In the genomic region with DNA sequence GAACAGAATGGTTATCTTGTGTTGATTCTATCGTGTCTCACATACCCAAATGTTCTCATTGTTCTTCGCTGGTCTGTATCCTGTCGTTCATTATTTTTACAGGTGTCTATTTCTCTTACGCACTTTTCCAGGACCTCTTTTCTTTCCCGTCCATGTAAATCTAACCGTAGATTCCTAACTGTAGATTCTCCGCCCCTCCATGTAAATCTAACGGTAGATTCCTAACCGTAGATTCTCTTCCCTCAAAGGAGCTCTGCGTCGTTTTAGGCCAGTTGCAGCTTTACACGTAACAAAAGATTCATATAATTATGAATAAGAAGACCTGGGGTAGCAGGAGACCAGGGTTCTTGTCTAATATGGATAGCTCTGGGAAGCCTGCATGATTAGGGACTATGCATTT, we compare ENCODE assay signal across 1 cellular context.
A peak's percentile ranks its signal among the peaks of the same experiment; 100 is the strongest.
TF ChIP-seq lines count a peak whose summit lies in the region.

No MANE protein-coding gene starts in this region.

TF ChIP-seq in K562, 482 proteins besides CTCF, POLR2A, EP300 and RAD21:
- TF ChIP-seq GTF2E2 (tag; IDR thresholded peaks at IDR 0.05) (no peak), SMAD3 (CRISPR knock-in tag; conservative IDR thresholded peaks at IDR 0.05) (no peak), ZNF146 (CRISPR knock-in tag; IDR thresholded peaks at IDR 0.05; ENCODE audit: unreplicated experiment) (no peak), ZEB2 (IDR thresholded peaks at IDR 0.05) (peak; percentile 93)
